ENCODE assay signal across 27 cellular contexts in the genomic region with DNA sequence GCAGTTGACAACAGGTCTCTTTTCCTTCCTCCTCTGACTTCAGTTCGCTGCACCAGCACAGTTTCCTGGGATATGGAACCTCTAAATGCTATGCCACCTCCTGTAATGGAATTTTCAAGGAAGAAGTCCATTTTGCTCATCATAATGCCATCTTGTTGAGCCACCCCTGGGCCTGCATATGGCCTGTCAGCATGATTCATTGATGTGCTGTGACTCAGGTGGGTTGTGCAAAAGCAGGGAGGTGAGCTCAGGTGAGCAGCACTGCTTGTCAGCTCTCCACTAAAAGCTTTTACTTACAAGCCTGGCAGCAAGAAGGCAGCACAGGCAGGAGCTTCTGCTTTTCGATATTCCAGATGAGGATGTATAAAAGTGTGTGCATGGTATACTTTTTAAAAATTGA.
"Had no signal": no experiment of that assay in that cellular context is flagged by ENCODE, and none has a peak within 500 bp of the region (broad histone marks: within the 10 kb centered on the region; RNA-seq: fewer than 3 reads in every experiment).

No MANE protein-coding gene starts in this region.

- H3K4me3 ChIP-seq: ascending aorta, esophagus squamous epithelium, pancreas, prostate gland, sigmoid colon, upper lobe of right lung had no signal

- H3K4me1 ChIP-seq: pancreas, prostate gland, sigmoid colon, upper lobe of right lung had no signal

- ATAC-seq: activated CD4-positive, CD25-positive, alpha-beta regulatory T cell treated with anti-CD3 and anti-CD28 coated beads, Interleukin-2, amount 50 U/mL, for 24 hours; left colon; pancreas; stimulated activated effector memory CD8-positive, alpha-beta T cell treated with anti-CD3 and anti-CD28 coated beads, Interleukin-12 subunit alpha, Interleukin-12 subunit beta, amount 100 ng/mL, for 72 hours; stimulated activated naive CD8-positive, alpha-beta T cell treated with anti-CD3 and anti-CD28 coated beads, Interleukin-15, amount 100 ng/mL, for 72 hours; upper lobe of right lung had no signal

- DNase-seq: activated CD4-positive, alpha-beta memory T cell treated with anti-CD3 and anti-CD28 coated beads, Interleukin-2, amount 10 ng/mL, durations not matched to agents 7 days and 5 days; activated CD4-positive, alpha-beta T cell treated with anti-CD3 and anti-CD28 coated beads, Interleukin-2, amount 10 ng/mL, durations not matched to agents 7 days and 5 days; activated CD8-positive, alpha-beta memory T cell treated with anti-CD3 and anti-CD28 coated beads, Interleukin-2, amount 50 U/mL, for 48 hours; activated gamma-delta T cell; activated naive CD4-positive, alpha-beta T cell treated with anti-CD3 and anti-CD28 coated beads, Interleukin-2, amount 10 ng/mL, durations not matched to agents 7 days and 5 days; activated naive CD8-positive, alpha-beta T cell treated with anti-CD3 and anti-CD28 coated beads, Interleukin-2, amount 10 ng/mL, durations not matched to agents 7 days and 5 days; activated T-cell treated with anti-CD3 and anti-CD28 coated beads, Interleukin-2, amount 50 U/mL, for 24 hours; cortex of kidney; esophagus squamous epithelium; glutamatergic neuron; left colon; naive B cell; nephron progenitor cell; nucleus accumbens; pancreas; sigmoid colon; small intestine; stimulated activated CD4-positive, alpha-beta T cell treated with anti-CD3 and anti-CD28 coated beads, Interleukin-4, amount 100 ng/mL, for 24 hours; stimulated activated naive CD8-positive, alpha-beta T cell treated with anti-CD3 and anti-CD28 coated beads, Interleukin-15, amount 100 ng/mL, for 72 hours; substantia nigra; T-helper 9 cell; upper lobe of right lung had no signal

- H3K9me3 ChIP-seq: ascending aorta, esophagus squamous epithelium, pancreas, prostate gland, upper lobe of right lung had no signal

- H3K27ac ChIP-seq: ascending aorta, esophagus squamous epithelium, pancreas, prostate gland, sigmoid colon, upper lobe of right lung, VCaP had no signal

- H3K36me3 ChIP-seq: ascending aorta, esophagus squamous epithelium, pancreas, prostate gland, sigmoid colon, upper lobe of right lung had no signal

- H3K27me3 ChIP-seq: ascending aorta, esophagus squamous epithelium, pancreas, sigmoid colon, upper lobe of right lung had no signal
